Comparison of ENCODE assay signal across 1 cellular context in genomic region chr15:31487811-31488436, GRCh38.
TF ChIP-seq lines count a peak whose summit lies in the region.

No MANE protein-coding gene starts in this region.

TF ChIP-seq in HCT116, 20 proteins besides CTCF, POLR2A, EP300 and RAD21 (continued from another document):
- TF ChIP-seq ZBTB33 (IDR thresholded peaks at IDR 0.05; ENCODE audit: extremely low read depth, insufficient replicate concordance, low read length) (no peak), SRF (IDR thresholded peaks at IDR 0.05; ENCODE audit: low read depth) (no peak), CBX3 (IDR thresholded peaks at IDR 0.05; ENCODE audit: low read depth) (no peak)
